8 cellular contexts compared by ENCODE assay signal in the genomic region with DNA sequence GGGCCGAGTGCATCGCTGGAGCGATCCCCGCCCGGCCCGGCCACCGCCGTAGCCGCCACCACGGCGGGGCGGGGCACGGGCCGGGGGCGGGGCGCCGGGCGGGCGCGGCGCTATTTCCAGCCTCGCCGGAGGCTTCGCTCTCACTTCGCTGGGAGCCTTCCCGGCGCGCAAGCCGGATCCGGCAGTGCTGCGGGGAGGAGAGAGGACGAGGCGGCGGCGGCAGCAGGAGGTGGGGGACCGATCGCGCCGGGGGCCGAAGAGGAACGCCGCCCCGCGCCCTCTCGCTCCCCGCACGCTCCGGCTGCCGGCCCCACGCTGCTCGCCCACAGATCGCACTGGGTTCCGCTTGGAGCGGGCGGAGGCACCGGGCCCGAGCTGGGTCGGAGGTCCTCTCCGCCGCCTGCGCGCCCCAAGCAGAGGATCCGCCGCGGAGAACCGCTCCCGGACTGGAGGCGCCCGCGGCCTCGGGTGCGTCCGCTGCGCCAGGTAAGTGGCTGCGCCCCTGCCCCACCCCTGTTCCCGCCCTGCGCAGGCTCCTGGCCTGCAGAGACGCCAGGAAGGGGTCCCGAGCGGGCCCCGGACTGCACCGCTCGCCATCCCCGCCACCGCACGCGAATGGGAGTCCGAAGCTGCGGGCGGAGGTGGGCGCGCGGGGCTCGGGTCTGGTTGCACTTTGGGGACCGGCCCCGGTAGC. TPM values are rescaled to one million over a fixed set of nuclear protein-coding genes. Genes with fewer than 3 reads are reported as not detected.
DNase-seq lines count a peak whose midpoint lies in the region; ATAC-seq lines count a peak whose summit lies in the region.

A gene with protein sequence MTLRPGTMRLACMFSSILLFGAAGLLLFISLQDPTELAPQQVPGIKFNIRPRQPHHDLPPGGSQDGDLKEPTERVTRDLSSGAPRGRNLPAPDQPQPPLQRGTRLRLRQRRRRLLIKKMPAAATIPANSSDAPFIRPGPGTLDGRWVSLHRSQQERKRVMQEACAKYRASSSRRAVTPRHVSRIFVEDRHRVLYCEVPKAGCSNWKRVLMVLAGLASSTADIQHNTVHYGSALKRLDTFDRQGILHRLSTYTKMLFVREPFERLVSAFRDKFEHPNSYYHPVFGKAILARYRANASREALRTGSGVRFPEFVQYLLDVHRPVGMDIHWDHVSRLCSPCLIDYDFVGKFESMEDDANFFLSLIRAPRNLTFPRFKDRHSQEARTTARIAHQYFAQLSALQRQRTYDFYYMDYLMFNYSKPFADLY (plus strand): TSS at position 143 of the 694 bp plus-strand sequence. CDS start 67,309 bp downstream, outside the sequence.

- H3K27ac ChIP-seq in mesendoderm (ENCODE audit: low read depth, low read length) = no peak within 1 kb of the TSS

- no peak within 1 kb of the TSS for H3K4ac ChIP-seq in mesendoderm (ENCODE audit: low read depth, low read length)

- H2BK120ac ChIP-seq in mesendoderm (ENCODE audit: low read depth, low read length) = no peak within 1 kb of the TSS

- H3K36me3 ChIP-seq in mesendoderm (ENCODE audit: control insufficient read depth, insufficient read depth, low read length) = no peaks in the 10 kb centered on the region

- no peaks in the 10 kb centered on the region for H3K79me2 ChIP-seq in mesendoderm (ENCODE audit: control insufficient read depth, insufficient read depth, low read length)

- no peak within 1 kb of the TSS for H4K5ac ChIP-seq in mesendoderm (ENCODE audit: low read length)

- no peak within 1 kb of the TSS for H2BK15ac ChIP-seq in mesendoderm (replicated peaks; ENCODE audit: low read depth)

- H3K23ac ChIP-seq in mesendoderm (ENCODE audit: low read length) = no peak within 1 kb of the TSS

- H3K79me1 ChIP-seq in mesendoderm (ENCODE audit: low read length) = no peaks in the 10 kb centered on the region

- peak within 1 kb of the TSS; percentile 88 for H3K4me2 ChIP-seq in mesendoderm (ENCODE audit: low read length)

- no peak for ATAC-seq in HG02798 (IDR thresholded peaks at IDR 0.05; ENCODE audit: poor library complexity, unreplicated experiment)
- ATAC-seq in HG03196 (IDR thresholded peaks at IDR 0.05; ENCODE audit: unreplicated experiment) = no peak

- H3K27me3 ChIP-seq in mesendoderm (ENCODE audit: insufficient read depth, low read length, poor library complexity) = peaks cover 35% of the 10 kb centered on the region

- no peak within 1 kb of the TSS for H4K8ac ChIP-seq in mesendoderm (ENCODE audit: low read depth, low read length)

- WGBS in mesendoderm (ENCODE audit: extremely low coverage, insufficient coverage, low lambda C conversion rate) = no CpG with 5 or more reads among the region's 96 CpGs

- H3K4me1 ChIP-seq in mesendoderm (ENCODE audit: control insufficient read depth, low read depth, low read length) = no peaks in the 10 kb centered on the region

- peak within 1 kb of the TSS; percentile 65 for H3K9ac ChIP-seq in mesendoderm (ENCODE audit: low read length)

- H2BK5ac ChIP-seq in mesendoderm (ENCODE audit: low read length) = no peak within 1 kb of the TSS

- no peak within 1 kb of the TSS for H3K18ac ChIP-seq in mesendoderm (ENCODE audit: low read length)

- no peak within 1 kb of the TSS for H2AK5ac ChIP-seq in mesendoderm (ENCODE audit: low read length)

- DNase-seq in COR-L47 (lab: John Stamatoyannopoulos, UW) (peak; percentile 32), NCI-H1930 (lab: John Stamatoyannopoulos, UW) (peak; percentile 29 to 49), dermis microvascular lymphatic vessel endothelial cell (ENCODE audit: low read depth in 2 of 2) (peak; percentile 4 to 45), mesendoderm (peak; percentile 74), cerebellar nuclear complex (lab: John Stamatoyannopoulos, UW) (no peak)
- DNase-seq in stimulated activated CD4-positive, alpha-beta T cell treated with anti-CD3 and anti-CD28 coated beads, Interleukin-4, amount 100 ng/mL, for 1 hour = no peak

- peak within 1 kb of the TSS; percentile 30 for H3K4me3 ChIP-seq in mesendoderm (ENCODE audit: low read length)

- H3K56ac ChIP-seq in mesendoderm (ENCODE audit: low read length) = peak within 1 kb of the TSS; percentile 79

RNA-seq across cellular contexts. Expression of the gene that starts here (rescaled TPM):
- total RNA-seq in dermis microvascular lymphatic vessel endothelial cell = under 0.01 TPM in 2 replicates
- 1.2 TPM for polyA plus RNA-seq in mesendoderm (2013, experiment 1 of 2)
- polyA plus RNA-seq in mesendoderm (2013, experiment 2 of 2) = 1.3 TPM

Comparison
In these comparisons a context has a peak if more than half of its experiments do, and no peak if none do; other contexts are left out.
1. Peak in DNase-seq in dermis microvascular lymphatic vessel endothelial cell; RNA of the gene not detected or under 1 TPM.
2. DNase-seq: peak in COR-L47 (single experiment), NCI-H1930 (2 of 2) and mesendoderm (single experiment); none in stimulated activated CD4-positive, alpha-beta T cell treated with anti-CD3 and anti-CD28 coated beads, Interleukin-4, amount 100 ng/mL, for 1 hour (single experiment) and cerebellar nuclear complex (0 of 2).